Comparison of ENCODE assay signal across 1 cellular context in genomic region chr10:20956843-20957242, GRCh38.
TF ChIP-seq lines count a peak whose summit lies in the region.

No MANE protein-coding gene starts in this region.

TF ChIP-seq in H1, 55 proteins besides CTCF, POLR2A, EP300 and RAD21:
- TF ChIP-seq EGR1 (IDR thresholded peaks at IDR 0.05; ENCODE audit: borderline replicate concordance, low read depth, low read length), result no peak
- TF ChIP-seq TCF12 (IDR thresholded peaks at IDR 0.05; ENCODE audit: low read depth, low read length), result no peak
- no peak for TF ChIP-seq RNF2 (IDR thresholded peaks at IDR 0.05; ENCODE audit: borderline replicate concordance, low read depth, low read length, missing control alignments, poor library complexity, severe bottlenecking)
